18 cellular contexts compared by ENCODE assay signal in the genomic region with DNA sequence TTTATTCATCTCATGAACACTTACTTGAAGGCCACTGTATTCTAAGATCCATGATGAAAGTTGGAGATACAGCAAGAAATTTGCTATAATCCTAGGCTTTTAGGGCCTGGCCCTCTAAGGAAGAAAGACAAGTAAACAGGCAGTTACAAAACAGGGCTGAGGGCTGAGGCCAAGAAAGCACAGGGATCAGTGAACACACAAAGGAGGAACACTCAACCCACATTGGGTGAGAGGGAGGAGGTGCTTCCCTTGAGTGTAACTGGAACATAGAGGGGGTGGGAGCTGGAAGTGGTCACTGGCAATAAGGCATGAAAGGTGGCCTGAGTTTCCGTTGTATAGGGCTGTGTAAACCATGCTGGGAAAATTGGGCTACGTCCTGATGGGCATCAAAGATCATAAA.
DNase-seq lines count a peak whose midpoint lies in the region; ATAC-seq and TF ChIP-seq lines count a peak whose summit lies in the region.
"Had no signal": no experiment of that assay in that cellular context is flagged by ENCODE, and none has a peak within 500 bp of the region (broad histone marks: within the 10 kb centered on the region; RNA-seq: fewer than 3 reads in every experiment).

No MANE protein-coding gene starts in this region.

- DNase-seq in right atrium auricular region (ENCODE audit: low spot score) (peak; percentile 50), Right ventricle myocardium superior (no peak), medulla oblongata (ENCODE audit: extremely low spot score) (peak; percentile 22), thyroid gland (peak; percentile 53 to 64), NCI-H69 (lab: John Stamatoyannopoulos, UW) (no peak), A673 (ENCODE audit: low spot score) (no peak), esophagus squamous epithelium (lab: John Stamatoyannopoulos, UW) (no peak)
- DNase-seq: Calu3; CD8-positive, alpha-beta T cell; DND-41; EL; GM23248; HCEC 1CT had no signal

- no peak for ATAC-seq in Right ventricle myocardium superior (ENCODE audit: poor library complexity)
- ATAC-seq: A549; CD8-positive, alpha-beta T cell; GM12878 had no signal

- no peaks in the 10 kb centered on the region for H3K36me3 ChIP-seq in right atrium auricular region
- no peaks in the 10 kb centered on the region for H3K36me3 ChIP-seq in thyroid gland
- H3K36me3 ChIP-seq in A673 (ENCODE audit: insufficient read depth, low read length, poor library complexity, severe bottlenecking): no peaks in the 10 kb centered on the region
- H3K36me3 ChIP-seq in esophagus squamous epithelium: no peaks in the 10 kb centered on the region
- H3K36me3 ChIP-seq: BLaER1 treated with 17β-estradiol and CSF1 and Interleukin-3, amounts not matched to agents 10 nM and 100 nM had no signal

- no peaks in the 10 kb centered on the region for H3K27me3 ChIP-seq in right atrium auricular region
- no peaks in the 10 kb centered on the region for H3K27me3 ChIP-seq in thyroid gland
- H3K27me3 ChIP-seq in A673 (replicated peaks; ENCODE audit: insufficient read depth, low read depth, low read length, poor library complexity): no peaks in the 10 kb centered on the region
- H3K27me3 ChIP-seq in esophagus squamous epithelium: no peaks in the 10 kb centered on the region
- H3K27me3 ChIP-seq: BLaER1 treated with 17β-estradiol and CSF1 and Interleukin-3, amounts not matched to agents 10 nM and 100 nM had no signal

- H3K27ac ChIP-seq in right atrium auricular region (no peak overlapping the region), thyroid gland (no peak overlapping the region), A673 (ENCODE audit: low read depth, low read length, poor library complexity, severe bottlenecking) (no peak overlapping the region), esophagus squamous epithelium (no peak overlapping the region)
- H3K27ac ChIP-seq: 22Rv1; A549; BLaER1 treated with 17β-estradiol and CSF1 and Interleukin-3, amounts not matched to agents 10 nM and 100 nM; GM23248; HL-60 had no signal

- intact Hi-C loops in Right ventricle myocardium superior (cut with DNase I) (no loop called here), thyroid gland (cut with DNase I) (no loop called here), A673 (cut with micrococcal nuclease; ENCODE audit: unreplicated experiment) (no loop called here), esophagus squamous epithelium (cut with DNase I) (no loop called here)

- POLR2A ChIA-PET in A673 (lab: Charles Lee; ENCODE audit: low non-redundant PET): no interaction called here

- TF ChIP-seq POLR2A in thyroid gland (IDR thresholded peaks at IDR 0.05) (no peak), esophagus squamous epithelium (IDR thresholded peaks at IDR 0.05) (no peak)

- TF ChIP-seq CTCF in right atrium auricular region (IDR thresholded peaks at IDR 0.05) (no peak), thyroid gland (IDR thresholded peaks at IDR 0.05) (no peak), A673 (conservative IDR thresholded peaks at IDR 0.05; ENCODE audit: low read depth, low read length) (no peak), esophagus squamous epithelium (IDR thresholded peaks at IDR 0.05) (no peak)

- CTCF ChIA-PET in A673 (lab: Charles Lee): no interaction called here

- 59 to 65% methylated on average over 2 of the region's 2 CpGs for WGBS in thyroid gland, 2 donors
- 54 to 75% methylated on average over 2 of the region's 2 CpGs for WGBS in esophagus squamous epithelium, 2 donors

- no peaks in the 10 kb centered on the region for H3K9me3 ChIP-seq in right atrium auricular region
- no peaks in the 10 kb centered on the region for H3K9me3 ChIP-seq in thyroid gland
- H3K9me3 ChIP-seq in A673 (ENCODE audit: low read depth, low read length, poor library complexity, severe bottlenecking): no peaks in the 10 kb centered on the region
- no peaks in the 10 kb centered on the region for H3K9me3 ChIP-seq in esophagus squamous epithelium
- H3K9me3 ChIP-seq: A549; BLaER1 treated with 17β-estradiol and CSF1 and Interleukin-3, amounts not matched to agents 10 nM and 100 nM had no signal

- H3K4me3 ChIP-seq in right atrium auricular region: no peak overlapping the region
- no peak overlapping the region for H3K4me3 ChIP-seq in thyroid gland (replicated peaks in 1 of 3)
- H3K4me3 ChIP-seq in A673 (ENCODE audit: low read depth, low read length, poor library complexity, severe bottlenecking): no peak overlapping the region
- no peak overlapping the region for H3K4me3 ChIP-seq in esophagus squamous epithelium
- H3K4me3 ChIP-seq: A549; BLaER1 treated with 17β-estradiol and CSF1 and Interleukin-3, amounts not matched to agents 10 nM and 100 nM; GM12878; GM23248 had no signal

- BruUV-seq in A673 (replicated peaks; lab: Mats Ljungman, UMichigan): no TSS peak

- H3K4me1 ChIP-seq in right atrium auricular region (no peaks in the 10 kb centered on the region), thyroid gland (no peaks in the 10 kb centered on the region), A673 (ENCODE audit: insufficient read depth, low read length, poor library complexity, severe bottlenecking) (no peaks in the 10 kb centered on the region), esophagus squamous epithelium (peaks cover 0 to 5% (median 0%) of the 10 kb centered on the region in 3 donors)
- H3K4me1 ChIP-seq: A549 had no signal

Comparison
In these comparisons a context has a peak if more than half of its experiments do, and no peak if none do; other contexts are left out.
1. DNase-seq: peak in right atrium auricular region (single experiment), medulla oblongata (single experiment) and thyroid gland (2 of 2); none in Right ventricle myocardium superior (single experiment), NCI-H69 (single experiment), A673 (single experiment) and esophagus squamous epithelium (single experiment).